In genomic region chr4:172851534-172851933, GRCh38 we compare ENCODE assay signal across 26 cellular contexts.
DNase-seq lines count a peak whose midpoint lies in the region; ATAC-seq, FAIRE-seq and TF ChIP-seq lines count a peak whose summit lies in the region.
"Had no signal": no experiment of that assay in that cellular context is flagged by ENCODE, and none has a peak within 500 bp of the region (broad histone marks: within the 10 kb centered on the region; RNA-seq: fewer than 3 reads in every experiment).

No MANE protein-coding gene starts in this region.

- H3K27ac Mint-ChIP-seq in astrocyte (ENCODE audit: unreplicated experiment) (no peak overlapping the region), immature natural killer cell (no peak overlapping the region)
- H3K27ac Mint-ChIP-seq: activated CD4-positive, alpha-beta T cell treated with anti-CD3 and anti-CD28 coated beads, Interleukin-2, amount 10 ng/mL, durations not matched to agents 7 days and 5 days; natural killer cell had no signal

- no peak for TF ChIP-seq POLR2A in A549 (IDR thresholded peaks at IDR 0.05; ENCODE audit: low read length)

- H3K4me2 ChIP-seq in A549 (no peak overlapping the region), astrocyte (ENCODE audit: low read length) (no peak overlapping the region)

- H3K27me3 ChIP-seq in astrocyte (ENCODE audit: insufficient read depth, low read length): no peaks in the 10 kb centered on the region
- H3K27me3 ChIP-seq: BE2C, cardiac muscle cell, esophagus muscularis mucosa, stomach, tibial nerve had no signal

- no peaks in the 10 kb centered on the region for H3K79me2 ChIP-seq in astrocyte (ENCODE audit: insufficient read depth, low read length)

- no peak for TF ChIP-seq CTCF in A549 (IDR thresholded peaks at IDR 0.05)
- TF ChIP-seq CTCF in HEK293 (tag by site-specific recombination; IDR thresholded peaks at IDR 0.05): no peak
- no peak for TF ChIP-seq CTCF in astrocyte (IDR thresholded peaks at IDR 0.05; ENCODE audit: insufficient read depth, low read depth, low read length)

- 0% methylated on average over 1 of the region's 1 CpG for WGBS in A549 (ENCODE audit: missing lambda C conversion rate)

- H3K27ac ChIP-seq in A549 (peak overlapping the region; percentile 34 to 48; a peak in 3 of 6 replicates), HEK293 (ENCODE audit: extremely low read depth, low read depth, low read length) (no peak overlapping the region), astrocyte (ENCODE audit: low read depth, low read length) (no peak overlapping the region)
- H3K27ac ChIP-seq: cardiac muscle cell, esophagus muscularis mucosa, stomach, tibial nerve had no signal

- H2AFZ ChIP-seq in astrocyte (ENCODE audit: low read depth, low read length): no peak overlapping the region

- no peak for ATAC-seq in A549
- no peak for ATAC-seq in HG03175 (IDR thresholded peaks at IDR 0.05; ENCODE audit: unreplicated experiment)
- ATAC-seq: natural killer cell, Right ventricle myocardium inferior had no signal

- 0 out of 3 replicates have a peak, but pooled peaks cover 9% of the 10 kb centered on the region for H3K4me1 ChIP-seq in A549
- no peaks in the 10 kb centered on the region for H3K4me1 ChIP-seq in HEK293 (ENCODE audit: control insufficient read depth, insufficient read depth, low read length)
- H3K4me1 ChIP-seq in astrocyte (ENCODE audit: insufficient read depth, low read length): peaks cover 10% of the 10 kb centered on the region
- H3K4me1 ChIP-seq: BE2C, esophagus muscularis mucosa, stomach, tibial nerve had no signal

- H3K36me3 ChIP-seq in HEK293 (ENCODE audit: control insufficient read depth in 2 of 2, insufficient read depth in 1 of 2, low read length in 2 of 2) (no peaks in the 10 kb centered on the region), astrocyte (ENCODE audit: insufficient read depth, low read length) (no peaks in the 10 kb centered on the region)
- H3K36me3 ChIP-seq: BE2C, cardiac muscle cell, esophagus muscularis mucosa, stomach, tibial nerve had no signal

- POLR2A ChIA-PET in A549 (lab: Yijun Ruan, JAX) (no interaction called here), HEK293 (lab: Yijun Ruan, JAX) (no interaction called here)

- TF ChIP-seq RAD21 in A549 (conservative IDR thresholded peaks at IDR 0.05 in 1 of 2, IDR thresholded peaks at IDR 0.05 in 1 of 2): no peak

- no peaks in the 10 kb centered on the region for H3K9me3 ChIP-seq in A549
- no peaks in the 10 kb centered on the region for H3K9me3 ChIP-seq in HEK293 (ENCODE audit: control insufficient read depth, insufficient read depth, low read depth, low read length)
- no peaks in the 10 kb centered on the region for H3K9me3 ChIP-seq in astrocyte (ENCODE audit: insufficient read depth, low read depth, low read length)
- H3K9me3 ChIP-seq: BE2C, esophagus muscularis mucosa, stomach, tibial nerve had no signal

- H3K4me3 ChIP-seq in A549 (no peak overlapping the region), HEK293 (ENCODE audit: low read depth, low read length) (no peak overlapping the region), astrocyte (ENCODE audit: insufficient read depth, low read depth, low read length) (no peak overlapping the region)
- H3K4me3 ChIP-seq: cardiac muscle cell, esophagus muscularis mucosa, stomach, tibial nerve had no signal

- H3K9me3 Mint-ChIP-seq in astrocyte (ENCODE audit: unreplicated experiment) (no peaks in the 10 kb centered on the region), immature natural killer cell (peaks cover 0 to 9% (median 2%) of the 10 kb centered on the region in 6 donors)
- H3K9me3 Mint-ChIP-seq: activated CD4-positive, alpha-beta T cell treated with anti-CD3 and anti-CD28 coated beads, Interleukin-2, amount 10 ng/mL, durations not matched to agents 7 days and 5 days had no signal

- H3K4me1 Mint-ChIP-seq in astrocyte (ENCODE audit: low read depth, unreplicated experiment) (peaks cover 2% of the 10 kb centered on the region), immature natural killer cell (no peaks in the 10 kb centered on the region)
- H3K4me1 Mint-ChIP-seq: activated CD4-positive, alpha-beta T cell treated with anti-CD3 and anti-CD28 coated beads, Interleukin-2, amount 10 ng/mL, durations not matched to agents 7 days and 5 days; natural killer cell had no signal

- CTCF ChIA-PET in A549 (lab: Yijun Ruan, JAX): no interaction called here
- CTCF ChIA-PET in HEK293 (lab: Yijun Ruan, JAX): interaction anchor here (0.7 kb wide), 1 partner anchor 14 kb away, joined by 3 read pairs; no protein-coding TSS in a partner anchor

- no peak for DNase-seq in A549 (ENCODE audit: low read depth in 1 of 2, low spot score in 1 of 2)
- DNase-seq in astrocyte (ENCODE audit: low read depth): peak; percentile 3
- DNase-seq in foreskin melanocyte: peak; percentile 65
- DNase-seq in immature natural killer cell: no peak
- DNase-seq in globus pallidus (ENCODE audit: low spot score): no peak
- DNase-seq in frontal cortex (ENCODE audit: low spot score in 2 of 2): no peak
- DNase-seq: activated CD4-positive, alpha-beta T cell treated with anti-CD3 and anti-CD28 coated beads, Interleukin-2, amount 10 ng/mL, durations not matched to agents 7 days and 5 days; activated T-cell treated with anti-CD3 and anti-CD28 coated beads, Interleukin-2, amount 50 U/mL, for 48 hours; BE2C; kidney; natural killer cell; NCI-H1048; NCI-H1694; NCI-H446 treated with DMSO at 0.1 percent for 48 hours; OCI-M1; small intestine; stomach; SW 1271; T1000 had no signal

- H3K36me3 Mint-ChIP-seq in astrocyte (ENCODE audit: low read depth, unreplicated experiment): no peaks in the 10 kb centered on the region
- H3K36me3 Mint-ChIP-seq in immature natural killer cell: no peaks in the 10 kb centered on the region
- H3K36me3 Mint-ChIP-seq: natural killer cell had no signal

- no peaks in the 10 kb centered on the region for H4K20me1 ChIP-seq in astrocyte (ENCODE audit: insufficient read depth, low read length)

- no peak for TF ChIP-seq EP300 in A549 (IDR thresholded peaks at IDR 0.05)

- FAIRE-seq in A549 (lab: Jason Lieb, UNC): no peak
- FAIRE-seq in astrocyte (lab: Jason Lieb, UNC): no peak
- FAIRE-seq in frontal cortex (lab: Jason Lieb, UNC): no peak
- FAIRE-seq: A204.1, kidney, small intestine had no signal

- no peak overlapping the region for H3K9ac ChIP-seq in astrocyte (ENCODE audit: low read length)

- H3K4me3 Mint-ChIP-seq in astrocyte (ENCODE audit: unreplicated experiment) (no peak overlapping the region), immature natural killer cell (no peak overlapping the region)
- H3K4me3 Mint-ChIP-seq: activated CD4-positive, alpha-beta T cell treated with anti-CD3 and anti-CD28 coated beads, Interleukin-2, amount 10 ng/mL, durations not matched to agents 7 days and 5 days; natural killer cell had no signal

- H3K27me3 Mint-ChIP-seq in astrocyte (ENCODE audit: low read depth, unreplicated experiment) (no peaks in the 10 kb centered on the region), immature natural killer cell (ENCODE audit: low read depth in 3 of 3) (peaks cover 0 to 4% (median 0%) of the 10 kb centered on the region in 3 donors)
- H3K27me3 Mint-ChIP-seq: activated CD4-positive, alpha-beta T cell treated with anti-CD3 and anti-CD28 coated beads, Interleukin-2, amount 10 ng/mL, durations not matched to agents 7 days and 5 days had no signal

TF ChIP-seq in A549, 52 proteins besides CTCF, POLR2A, EP300 and RAD21 (continues in another document):
- TF ChIP-seq HMGXB4 (CRISPR knock-in tag; IDR thresholded peaks at IDR 0.05; ENCODE audit: borderline replicate concordance) (no peak), HDAC2 (IDR thresholded peaks at IDR 0.05) (no peak), CHD2 (IDR thresholded peaks at IDR 0.05; ENCODE audit: low read length, partially characterized antibody) (no peak), ZFP36 (IDR thresholded peaks at IDR 0.05; ENCODE audit: borderline replicate concordance, partially characterized antibody) (no peak), MAX (IDR thresholded peaks at IDR 0.05) (no peak)

TF ChIP-seq in HEK293, 187 proteins besides CTCF, POLR2A, EP300 and RAD21:
- TF ChIP-seq RBAK (tag by site-specific recombination; IDR thresholded peaks at IDR 0.05): peak; percentile 29; the same call in 1 of the 2 replicates
- TF ChIP-seq PRDM4 (tag by site-specific recombination; IDR thresholded peaks at IDR 0.05): no peak
- TF ChIP-seq ZNF433 (tag by site-specific recombination; IDR thresholded peaks at IDR 0.05; ENCODE audit: low read depth): no peak
- no peak for TF ChIP-seq ZNF626 (tag by site-specific recombination; IDR thresholded peaks at IDR 0.05)
- TF ChIP-seq GLI4 (tag by site-specific recombination; IDR thresholded peaks at IDR 0.05): no peak
- TF ChIP-seq ZNF26 (tag by site-specific recombination; IDR thresholded peaks at IDR 0.05): no peak
- no peak for TF ChIP-seq ZNF121 (tag by site-specific recombination; IDR thresholded peaks at IDR 0.05)
- no peak for TF ChIP-seq ZNF48 (tag by site-specific recombination; IDR thresholded peaks at IDR 0.05)
TF ChIP-seq in HEK293: peak in this region for 1.

Comparison
In these comparisons a context has a peak if more than half of its experiments do, and no peak if none do; other contexts are left out.
1. DNase-seq: peak in astrocyte (single experiment) and foreskin melanocyte (single experiment); none in A549 (0 of 2), immature natural killer cell (0 of 3), globus pallidus (single experiment) and frontal cortex (0 of 2).
2. H3K27ac ChIP-seq: peak in A549 (2 of 2); none in HEK293 (single experiment) and astrocyte (single experiment).